Comparison of ENCODE assay signal across 31 cellular contexts in the genomic region with DNA sequence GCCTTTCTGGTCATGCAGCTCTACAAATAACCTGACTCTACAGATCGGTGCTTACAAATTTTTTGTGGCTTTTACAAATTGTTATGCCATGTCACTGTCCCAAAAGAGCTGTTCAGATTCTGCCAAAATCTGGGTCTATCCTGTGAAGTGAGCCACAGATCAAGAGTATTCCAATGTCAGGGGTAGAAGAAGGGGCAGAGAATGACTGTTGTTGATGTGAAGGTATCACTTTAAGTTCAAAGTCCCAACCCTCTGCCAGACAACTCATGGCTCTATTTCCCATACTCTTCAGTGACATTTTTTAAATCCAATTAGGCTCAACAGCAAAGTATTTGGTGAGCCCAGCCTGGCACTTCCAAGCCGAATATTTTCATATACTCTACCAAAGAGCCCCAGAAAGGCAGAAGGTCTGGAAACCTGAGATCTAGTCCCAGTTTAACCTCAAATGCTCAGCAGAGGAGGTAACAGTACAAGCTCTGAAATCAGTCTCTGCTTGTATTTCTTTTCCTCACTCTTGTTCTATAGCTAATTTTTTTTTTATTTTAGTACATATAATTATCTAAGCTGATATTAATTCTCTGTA.
"Had no signal": no experiment of that assay in that cellular context is flagged by ENCODE, and none has a peak within 500 bp of the region (broad histone marks: within the 10 kb centered on the region; RNA-seq: fewer than 3 reads in every experiment).

No MANE protein-coding gene starts in this region.

- H3K36me3 ChIP-seq: uterus had no signal

- DNase-seq: activated CD4-positive, alpha-beta T cell treated with anti-CD3 and anti-CD28 coated beads for 4 hours; activated CD4-positive, alpha-beta T cell treated with anti-CD3 and anti-CD28 coated beads, Interleukin-2, amount 50 U/mL, for 4 hours; activated CD8-positive, alpha-beta memory T cell treated with anti-CD3 and anti-CD28 coated beads, Interleukin-2, amount 50 U/mL, for 48 hours; activated gamma-delta T cell; activated naive CD4-positive, alpha-beta T cell treated with anti-CD3 and anti-CD28 coated beads, Interleukin-2, amount 10 ng/mL, durations not matched to agents 7 days and 5 days; activated naive CD8-positive, alpha-beta T cell treated with anti-CD3 and anti-CD28 coated beads, Interleukin-2, amount 10 ng/mL, durations not matched to agents 7 days and 5 days; activated T-cell treated with anti-CD3 and anti-CD28 coated beads, Interleukin-2, amount 50 U/mL, for 24 hours; amniotic stem cell; brain microvascular endothelial cell; caudate nucleus; cortex of kidney; foreskin fibroblast; heart right ventricle; kidney glomerular epithelial cell; left ventricle myocardium inferior; mammary epithelial cell; midbrain; naive thymus-derived CD8-positive, alpha-beta T cell; occipital lobe; right cardiac atrium; stimulated activated CD4-positive, alpha-beta T cell treated with anti-CD3 and anti-CD28 coated beads, Interleukin-2, amount 100 ng/mL, for 48 hours; stimulated activated naive CD8-positive, alpha-beta T cell treated with anti-CD3 and anti-CD28 coated beads, Interleukin-15, Interleukin-2, amounts not matched to agents 100 U/mL and 50 U/mL, for 24 hours; SW 1271; T-helper 9 cell; testis; transverse colon; uterus had no signal

- H3K27ac ChIP-seq: brain microvascular endothelial cell, left ventricle myocardium inferior, parathyroid adenoma, testis, transverse colon, uterus, VCaP had no signal

- H3K27me3 ChIP-seq: brain microvascular endothelial cell, heart right ventricle, testis, transverse colon, uterus had no signal

- H3K9me3 ChIP-seq: heart right ventricle, left ventricle myocardium inferior, testis, transverse colon, uterus had no signal

- H3K4me3 Mint-ChIP-seq: activated naive CD4-positive, alpha-beta T cell treated with anti-CD3 and anti-CD28 coated beads, Interleukin-2, amount 10 ng/mL, durations not matched to agents 7 days and 5 days; activated naive CD8-positive, alpha-beta T cell treated with anti-CD3 and anti-CD28 coated beads, Interleukin-2, amount 10 ng/mL, durations not matched to agents 7 days and 5 days; activated T-cell treated with anti-CD3 and anti-CD28 coated beads, Interleukin-2, amount 50 U/mL, for 24 hours; naive thymus-derived CD8-positive, alpha-beta T cell; neural crest cell; T-helper 1 cell treated with Interleukin-12 subunit alpha and Interleukin-12 subunit beta and Interleukin-4 antibody, amounts not matched to agents 30 μg/mL and 1 μg/mL, for 36 hours had no signal

- H3K4me3 ChIP-seq: heart right ventricle, left ventricle myocardium inferior, testis, transverse colon, uterus had no signal

- H3K9me3 Mint-ChIP-seq: activated naive CD4-positive, alpha-beta T cell treated with anti-CD3 and anti-CD28 coated beads, Interleukin-2, amount 10 ng/mL, durations not matched to agents 7 days and 5 days; activated naive CD8-positive, alpha-beta T cell treated with anti-CD3 and anti-CD28 coated beads, Interleukin-2, amount 10 ng/mL, durations not matched to agents 7 days and 5 days; activated T-cell treated with anti-CD3 and anti-CD28 coated beads, Interleukin-2, amount 50 U/mL, for 24 hours; naive thymus-derived CD8-positive, alpha-beta T cell; neural crest cell; T-helper 1 cell treated with Interleukin-12 subunit alpha and Interleukin-12 subunit beta and Interleukin-4 antibody, amounts not matched to agents 30 μg/mL and 1 μg/mL, for 36 hours had no signal

- H3K4me1 ChIP-seq: parathyroid adenoma, testis, uterus had no signal

- H3K27ac Mint-ChIP-seq: activated naive CD4-positive, alpha-beta T cell treated with anti-CD3 and anti-CD28 coated beads, Interleukin-2, amount 10 ng/mL, durations not matched to agents 7 days and 5 days; activated naive CD8-positive, alpha-beta T cell treated with anti-CD3 and anti-CD28 coated beads, Interleukin-2, amount 10 ng/mL, durations not matched to agents 7 days and 5 days; T-helper 1 cell treated with Interleukin-12 subunit alpha and Interleukin-12 subunit beta and Interleukin-4 antibody, amounts not matched to agents 30 μg/mL and 1 μg/mL, for 36 hours had no signal

- H3K27me3 Mint-ChIP-seq: activated naive CD4-positive, alpha-beta T cell treated with anti-CD3 and anti-CD28 coated beads, Interleukin-2, amount 10 ng/mL, durations not matched to agents 7 days and 5 days; activated naive CD8-positive, alpha-beta T cell treated with anti-CD3 and anti-CD28 coated beads, Interleukin-2, amount 10 ng/mL, durations not matched to agents 7 days and 5 days; activated T-cell treated with anti-CD3 and anti-CD28 coated beads, Interleukin-2, amount 50 U/mL, for 24 hours; naive thymus-derived CD8-positive, alpha-beta T cell had no signal

- ATAC-seq: heart right ventricle; naive thymus-derived CD8-positive, alpha-beta T cell; right cardiac atrium; stimulated activated naive CD8-positive, alpha-beta T cell treated with anti-CD3 and anti-CD28 coated beads, Interleukin-15, Interleukin-2, amounts not matched to agents 100 U/mL and 50 U/mL, for 24 hours had no signal
